14 cellular contexts compared by ENCODE assay signal in the genomic region with DNA sequence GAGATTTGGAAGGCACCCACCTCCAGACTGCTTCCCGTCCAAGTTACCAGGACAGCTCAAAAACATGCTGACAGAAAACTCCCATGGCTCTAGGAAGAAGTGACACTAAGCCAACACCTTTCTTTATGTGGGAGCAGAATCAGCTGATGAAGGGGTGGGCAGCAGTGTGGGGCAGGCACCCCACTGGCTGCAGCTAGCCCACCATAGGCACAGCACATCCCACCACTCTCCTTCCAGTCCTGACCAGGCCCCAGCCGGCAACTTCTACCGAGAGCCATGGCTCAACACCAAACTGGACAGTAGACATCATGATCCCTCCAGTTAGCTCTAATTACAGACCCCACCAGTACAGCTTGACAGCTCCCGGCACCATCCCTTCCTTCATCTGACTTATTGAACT. TPM values are rescaled to one million over a fixed set of nuclear protein-coding genes. Genes with fewer than 3 reads are reported as not detected.
DNase-seq lines count a peak whose midpoint lies in the region; ATAC-seq, FAIRE-seq and TF ChIP-seq lines count a peak whose summit lies in the region.
"Had no signal": no experiment of that assay in that cellular context is flagged by ENCODE, and none has a peak within 500 bp of the region (broad histone marks: within the 10 kb centered on the region; RNA-seq: fewer than 3 reads in every experiment).

No MANE protein-coding gene starts in this region.

- peaks cover 8% of the 10 kb centered on the region for H3K9me3 Mint-ChIP-seq in HFFc6
- no peaks in the 10 kb centered on the region for H3K9me3 Mint-ChIP-seq in naive B cell

- H3K9me3 ChIP-seq in BLaER1 treated with 17β-estradiol and CSF1 and Interleukin-3, amounts not matched to agents 10 nM and 100 nM (replicated peaks in 1 of 11), result no peaks in the 10 kb centered on the region
- no peaks in the 10 kb centered on the region for H3K9me3 ChIP-seq in colonic mucosa
- H3K9me3 ChIP-seq: breast epithelium, pancreas had no signal

- H3K27ac ChIP-seq in BLaER1 treated with 17β-estradiol and CSF1 and Interleukin-3, amounts not matched to agents 10 nM and 100 nM, result peak overlapping the region in 8 of 11 experiments; percentile 3 to 47 (median 18); a peak in 10 of 22 replicates
- H3K27ac ChIP-seq in colonic mucosa, result no peak overlapping the region
- H3K27ac ChIP-seq: HL-60, pancreas had no signal

- no peaks in the 10 kb centered on the region for H3K27me3 ChIP-seq in BLaER1 treated with 17β-estradiol and CSF1 and Interleukin-3, amounts not matched to agents 10 nM and 100 nM
- H3K27me3 ChIP-seq in colonic mucosa, result no peaks in the 10 kb centered on the region
- H3K27me3 ChIP-seq: breast epithelium, pancreas had no signal

- peaks cover 87 to 100% (median 97%) of the 10 kb centered on the region in 11 experiments for H3K36me3 ChIP-seq in BLaER1 treated with 17β-estradiol and CSF1 and Interleukin-3, amounts not matched to agents 10 nM and 100 nM
- H3K36me3 ChIP-seq in colonic mucosa, result peaks cover 14% of the 10 kb centered on the region

- peak overlapping the region in 7 of 11 experiments; percentile 12 to 62 (median 34); a peak in 9 of 22 replicates for H3K9ac ChIP-seq in BLaER1 treated with 17β-estradiol and CSF1 and Interleukin-3, amounts not matched to agents 10 nM and 100 nM
- H3K9ac ChIP-seq in colonic mucosa (ENCODE audit: low read depth in 2 of 2, low read length in 2 of 2), result peak overlapping the region in 1 of 2 donors; percentile 28

- peaks cover 55% of the 10 kb centered on the region for H3K27me3 Mint-ChIP-seq in HFFc6 (ENCODE audit: insufficient read depth)
- no peaks in the 10 kb centered on the region for H3K27me3 Mint-ChIP-seq in naive B cell

- no peak for ATAC-seq in naive B cell (ENCODE audit: low read depth in 2 of 2)
- ATAC-seq: pancreas had no signal

- FAIRE-seq in D721Med (lab: Jason Lieb, UNC), result no peak
- FAIRE-seq: keratinocyte, pancreas had no signal

- peak overlapping the region in 5 of 11 experiments; percentile 11 to 43 (median 39); a peak in 7 of 22 replicates for H3K4me2 ChIP-seq in BLaER1 treated with 17β-estradiol and CSF1 and Interleukin-3, amounts not matched to agents 10 nM and 100 nM

- H3K36me3 Mint-ChIP-seq in HFFc6 (ENCODE audit: low read depth), result peaks cover 60% of the 10 kb centered on the region
- peaks cover 7 to 8% of the 10 kb centered on the region in 2 donors for H3K36me3 Mint-ChIP-seq in naive B cell

- H3K4me3 Mint-ChIP-seq in HFFc6 (peak overlapping the region; percentile 28), naive B cell (peak overlapping the region in 1 of 8 donors; percentile 9)

- DNase-seq in HFFc6, result no peak
- DNase-seq in colonic mucosa, result peak; percentile 16
- no peak for DNase-seq in naive B cell
- no peak for DNase-seq in GM20000 (ENCODE audit: low spot score)
- no peak for DNase-seq in D721Med (ENCODE audit: insufficient read length, low spot score)
- DNase-seq in NCI-H146 treated with DMSO at 0.1 percent for 48 hours (lab: John Stamatoyannopoulos, UW; ENCODE audit: unreplicated experiment), result no peak
- DNase-seq in retina, result no peak
- DNase-seq: DMS 273 treated with DMSO at 0.1 percent for 48 hours; stimulated activated CD4-positive, alpha-beta T cell treated with anti-CD3 and anti-CD28 coated beads, Interleukin-4, amount 100 ng/mL, for 1 hour had no signal

- H3K4me1 ChIP-seq in BLaER1 treated with 17β-estradiol and CSF1 and Interleukin-3, amounts not matched to agents 10 nM and 100 nM, result peaks cover 46 to 69% (median 66%) of the 10 kb centered on the region in 10 experiments
- peaks cover 12% of the 10 kb centered on the region for H3K4me1 ChIP-seq in colonic mucosa
- H3K4me1 ChIP-seq: breast epithelium had no signal

- H3K27ac Mint-ChIP-seq in HFFc6 (peak overlapping the region; percentile 58), naive B cell (peak overlapping the region in 4 of 6 donors; percentile 16 to 95 (median 52))

- TF ChIP-seq CTCF in HFFc6 (IDR thresholded peaks at IDR 0.05) (no peak), colonic mucosa (IDR thresholded peaks at IDR 0.05) (no peak), GM20000 (IDR thresholded peaks at IDR 0.05; ENCODE audit: extremely low read depth, missing control alignments) (no peak), D721Med (IDR thresholded peaks at IDR 0.05; ENCODE audit: insufficient read depth, missing control alignments) (no peak)

- H4K20me1 ChIP-seq in BLaER1 treated with 17β-estradiol and CSF1 and Interleukin-3, amounts not matched to agents 10 nM and 100 nM, result peaks cover 42 to 98% (median 87%) of the 10 kb centered on the region in 11 experiments

- H3K4me1 Mint-ChIP-seq in HFFc6 (ENCODE audit: low read depth) (peaks cover 65% of the 10 kb centered on the region), naive B cell (peaks cover 26 to 33% (median 27%) of the 10 kb centered on the region in 3 donors)

- intact Hi-C loops in colonic mucosa (cut with DNase I), result loop anchor here (1.0 kb wide), 1 partner anchor 50 kb away; no protein-coding TSS in a partner anchor

- no peak overlapping the region for H3K4me3 ChIP-seq in BLaER1 treated with 17β-estradiol and CSF1 and Interleukin-3, amounts not matched to agents 10 nM and 100 nM
- H3K4me3 ChIP-seq in colonic mucosa, result no peak overlapping the region
- H3K4me3 ChIP-seq: breast epithelium, pancreas had no signal

RNA-seq across cellular contexts. Expression of gene SH2B3, which starts 45.0 kb away (rescaled TPM):
- total RNA-seq in HFFc6 (2021; fragmentation: NEBNext Ultra II Directional; extraction: Animal tissue kit (Norgen Biotek cat#: 25700)), result 10 to 100 TPM; 54.0 to 80.3 (median 69.8) TPM
- total RNA-seq in colonic mucosa, result 10 to 100 TPM; 26.4 to 40.9 TPM
- polyA plus RNA-seq in naive B cell (ENCODE audit: low read depth in 6 of 6), result 10 to 100 TPM in 1 of 6 donors, 1 to 10 TPM in 5; 3.6 to 10.4 (median 4.5) TPM
